ENCODE assay signal across 20 cellular contexts in the genomic region with DNA sequence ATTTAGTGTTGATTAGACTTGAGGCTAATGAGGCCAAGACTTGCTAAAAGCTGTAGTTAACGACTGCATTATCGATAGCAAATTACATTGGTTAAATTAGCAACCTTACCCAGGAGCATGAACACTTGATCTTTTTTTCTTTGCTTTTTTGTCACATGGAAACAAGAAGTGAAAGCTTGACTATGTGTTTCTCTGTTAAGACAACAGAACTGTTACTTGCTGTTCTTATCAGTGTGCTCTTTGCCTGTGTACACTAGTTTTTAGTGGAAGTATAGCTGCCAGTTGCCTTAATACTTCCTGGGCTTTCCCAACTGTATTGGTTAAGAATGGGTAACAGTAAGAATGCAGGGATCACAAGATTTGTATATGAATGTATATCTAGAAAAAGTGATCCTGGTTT.
A peak's percentile ranks its signal among the peaks of the same experiment; 100 is the strongest.
DNase-seq lines count a peak whose midpoint lies in the region; ATAC-seq and TF ChIP-seq lines count a peak whose summit lies in the region.
"Had no signal": no experiment of that assay in that cellular context is flagged by ENCODE, and none has a peak within 500 bp of the region (broad histone marks: within the 10 kb centered on the region; RNA-seq: fewer than 3 reads in every experiment).

No MANE protein-coding gene starts in this region.

- H3K36me3 Mint-ChIP-seq in stimulated activated naive B cell treated with anti-CD40 and anti-IgM and Interleukin-4, amounts not matched to agents 10 μg/mL and 1 μg/mL and 100 μg/mL, for 72 hours: no peaks in the 10 kb centered on the region
- H3K36me3 Mint-ChIP-seq: natural killer cell had no signal

- H3K27ac ChIP-seq in HEK293 (ENCODE audit: extremely low read depth, low read depth, low read length): no peak overlapping the region
- H3K27ac ChIP-seq: Peyer's patch had no signal

- H3K9me3 Mint-ChIP-seq in stimulated activated naive B cell treated with anti-CD40 and anti-IgM and Interleukin-4, amounts not matched to agents 10 μg/mL and 1 μg/mL and 100 μg/mL, for 72 hours: no peaks in the 10 kb centered on the region

- no peaks in the 10 kb centered on the region for H3K9me3 ChIP-seq in HEK293 (ENCODE audit: control insufficient read depth, insufficient read depth, low read depth, low read length)
- H3K9me3 ChIP-seq: Peyer's patch, SK-N-SH had no signal

- ATAC-seq in GM18870 (IDR thresholded peaks at IDR 0.05; ENCODE audit: unreplicated experiment) (peak; percentile 60), HG03558 (IDR thresholded peaks at IDR 0.05; ENCODE audit: extremely low read depth, unreplicated experiment) (peak; percentile 36)
- peak; percentile 38 to 56 for ATAC-seq in stimulated activated naive B cell treated with anti-CD40 and anti-IgM and Interleukin-4, amounts not matched to agents 10 μg/mL and 1 μg/mL and 100 μg/mL, for 72 hours (replicated peaks)
- ATAC-seq: natural killer cell had no signal

- H3K4me1 Mint-ChIP-seq in stimulated activated naive B cell treated with anti-CD40 and anti-IgM and Interleukin-4, amounts not matched to agents 10 μg/mL and 1 μg/mL and 100 μg/mL, for 72 hours: peaks cover 0 to 2% of the 10 kb centered on the region in 2 donors
- H3K4me1 Mint-ChIP-seq: natural killer cell had no signal

- TF ChIP-seq CTCF in HEK293 (tag by site-specific recombination; IDR thresholded peaks at IDR 0.05): no peak

- POLR2A ChIA-PET in HEK293 (lab: Yijun Ruan, JAX): no interaction called here

- H3K4me1 ChIP-seq in HEK293 (ENCODE audit: control insufficient read depth, insufficient read depth, low read length): no peaks in the 10 kb centered on the region
- H3K4me1 ChIP-seq: Peyer's patch had no signal

- no peak overlapping the region for H3K4me3 Mint-ChIP-seq in stimulated activated naive B cell treated with anti-CD40 and anti-IgM and Interleukin-4, amounts not matched to agents 10 μg/mL and 1 μg/mL and 100 μg/mL, for 72 hours
- H3K4me3 Mint-ChIP-seq: natural killer cell had no signal

- no peak overlapping the region for H3K4me3 ChIP-seq in HEK293 (ENCODE audit: low read depth, low read length)
- H3K4me3 ChIP-seq: Peyer's patch, smooth muscle cell had no signal

- no peaks in the 10 kb centered on the region for H3K36me3 ChIP-seq in HEK293 (ENCODE audit: control insufficient read depth in 2 of 2, insufficient read depth in 1 of 2, low read length in 2 of 2)
- H3K36me3 ChIP-seq: Peyer's patch had no signal

- DNase-seq in stimulated activated naive B cell treated with anti-CD40 and anti-IgM and Interleukin-4, amounts not matched to agents 10 μg/mL and 1 μg/mL and 100 μg/mL, for 72 hours: no peak
- DNase-seq in HCEC 1CT (no peak), NCI-H128 (lab: John Stamatoyannopoulos, UW; ENCODE audit: unreplicated experiment) (no peak)
- no peak for DNase-seq in stimulated activated CD4-positive, alpha-beta T cell treated with anti-CD3 and anti-CD28 coated beads, Interleukin-12 subunit alpha, Interleukin-12 subunit beta, amount 100 ng/mL, for 4 hours
- DNase-seq: activated CD4-positive, alpha-beta T cell treated with anti-CD3 and anti-CD28 coated beads for 4 hours; activated effector memory CD4-positive, alpha-beta T cell treated with anti-CD3 and anti-CD28 coated beads, Interleukin-2, amount 50 U/mL, for 16 hours; amniotic stem cell; caudate nucleus; effector memory CD4-positive, alpha-beta T cell; islet precursor cell; KG1; mammary epithelial cell; natural killer cell; NCI-H1092 treated with DMSO at 0.1 percent for 48 hours; Peyer's patch; SK-N-SH had no signal

- no peak overlapping the region for H3K27ac Mint-ChIP-seq in stimulated activated naive B cell treated with anti-CD40 and anti-IgM and Interleukin-4, amounts not matched to agents 10 μg/mL and 1 μg/mL and 100 μg/mL, for 72 hours
- H3K27ac Mint-ChIP-seq: natural killer cell had no signal

- CTCF ChIA-PET in HEK293 (lab: Yijun Ruan, JAX): no interaction called here

- H3K27me3 Mint-ChIP-seq in stimulated activated naive B cell treated with anti-CD40 and anti-IgM and Interleukin-4, amounts not matched to agents 10 μg/mL and 1 μg/mL and 100 μg/mL, for 72 hours: no peaks in the 10 kb centered on the region

TF ChIP-seq in HEK293, 187 proteins besides CTCF, POLR2A, EP300 and RAD21:
- TF ChIP-seq FEZF1 (tag by site-specific recombination; IDR thresholded peaks at IDR 0.05): no peak
- TF ChIP-seq ZNF677 (tag by site-specific recombination; IDR thresholded peaks at IDR 0.05): peak; percentile 73
